8 cellular contexts compared by ENCODE assay signal in the genomic region with DNA sequence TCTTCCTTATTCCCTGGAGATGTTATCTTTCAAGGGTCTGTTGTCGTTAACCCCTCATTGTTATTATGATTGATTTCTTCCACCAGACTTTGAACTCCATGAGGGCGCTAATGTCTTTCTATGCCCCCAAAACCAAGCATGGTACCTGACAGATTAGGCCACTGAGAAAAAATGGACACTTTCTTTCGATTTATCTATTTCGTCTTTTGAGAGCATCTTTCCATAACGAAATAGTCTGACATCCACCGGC. TPM values are rescaled to one million over a fixed set of nuclear protein-coding genes. Genes with fewer than 3 reads are reported as not detected.
DNase-seq lines count a peak whose midpoint lies in the region; ATAC-seq and TF ChIP-seq lines count a peak whose summit lies in the region.

No MANE protein-coding gene starts in this region.

- peaks cover 19% of the 10 kb centered on the region for H3K4me1 ChIP-seq in Karpas-422 (ENCODE audit: low read length)

- H2AFZ ChIP-seq in Karpas-422 (ENCODE audit: low read length), result peak overlapping the region; percentile 100

- no peaks in the 10 kb centered on the region for H3K9me2 ChIP-seq in Karpas-422 (replicated peaks; ENCODE audit: insufficient read depth, low read length)

- peak overlapping the region; percentile 96 to 98 (median 97) for H3K27ac Mint-ChIP-seq in nephron

- H3K4me3 ChIP-seq in Karpas-422 (ENCODE audit: low read length), result peak overlapping the region; percentile 95

- H3K4me2 ChIP-seq in Karpas-422 (ENCODE audit: low read depth, low read length, poor library complexity, severe bottlenecking), result peak overlapping the region; percentile 100

- H4K20me1 ChIP-seq in Karpas-422 (ENCODE audit: insufficient read depth, low read depth, low read length), result peaks cover 12% of the 10 kb centered on the region; the same call in 1 of the 2 replicates

- peaks cover 26% of the 10 kb centered on the region for H3K4me1 Mint-ChIP-seq in nephron

- TF ChIP-seq CTCF in C4-2B (conservative IDR thresholded peaks at IDR 0.05) (no peak), nephron (IDR thresholded peaks at IDR 0.05; ENCODE audit: unreplicated experiment in 3 of 3) (no peak)

- peak overlapping the region; percentile 88 for H3K9ac ChIP-seq in Karpas-422 (ENCODE audit: low read length)

- no peaks in the 10 kb centered on the region for H3K9me3 ChIP-seq in Karpas-422 (ENCODE audit: low read length)

- no peaks in the 10 kb centered on the region for H3K9me3 Mint-ChIP-seq in nephron

- peak overlapping the region; percentile 93 to 96 (median 96) for H3K4me3 Mint-ChIP-seq in nephron

- H3K36me3 Mint-ChIP-seq in nephron (ENCODE audit: low read depth), result peaks cover 25% of the 10 kb centered on the region

- DNase-seq in Karpas-422 (peak; percentile 42), HCEC 1CT (no peak), T1000 (lab: John Stamatoyannopoulos, UW) (no peak), NCI-H2227 treated with DMSO at 0.1 percent for 48 hours (lab: John Stamatoyannopoulos, UW) (no peak)

- peak overlapping the region; percentile 97 for H3K27ac ChIP-seq in C4-2B
- no peak overlapping the region for H3K27ac ChIP-seq in Karpas-422 (ENCODE audit: low read length)
- peak overlapping the region; percentile 80 for H3K27ac ChIP-seq in cingulate gyrus (ENCODE audit: low read depth, low read length)

- no peak for ATAC-seq in HG03108 (IDR thresholded peaks at IDR 0.05; ENCODE audit: unreplicated experiment)

- no peaks in the 10 kb centered on the region for H3K27me3 Mint-ChIP-seq in nephron (ENCODE audit: low read depth)

- no peaks in the 10 kb centered on the region for H3K27me3 ChIP-seq in Karpas-422 (ENCODE audit: low read length)

- peaks cover 15% of the 10 kb centered on the region; the same call in 1 of the 2 replicates for H3K36me3 ChIP-seq in Karpas-422 (ENCODE audit: insufficient read depth, low read length)

- peaks cover 35% of the 10 kb centered on the region for H3K79me2 ChIP-seq in Karpas-422 (ENCODE audit: low read length)

RNA-seq across cellular contexts. Expression of gene PSMA1, which starts 0.6 kb away (rescaled TPM):
- total RNA-seq in Karpas-422 (2014; rRNA removed; shearing (Covaris generic); ENCODE audit: low replicate concordance), result 98.7 and 217 TPM in 2 replicates

RNA-seq across cellular contexts. Expression of gene COPB1, which starts 21.2 kb away (rescaled TPM):
- total RNA-seq in Karpas-422 (2014; rRNA removed; shearing (Covaris generic); ENCODE audit: low replicate concordance), result 68.2 and 120 TPM in 2 replicates
